Comparison of ENCODE assay signal across 10 cellular contexts in genomic region chr4:163330828-163331628, GRCh38. TPM values are rescaled to one million over a fixed set of nuclear protein-coding genes. Genes with fewer than 3 reads are reported as not detected.
DNase-seq lines count a peak whose midpoint lies in the region; ATAC-seq, FAIRE-seq and TF ChIP-seq lines count a peak whose summit lies in the region.
"Had no signal": no experiment of that assay in that cellular context is flagged by ENCODE, and none has a peak within 500 bp of the region (broad histone marks: within the 10 kb centered on the region; RNA-seq: fewer than 3 reads in every experiment).

No MANE protein-coding gene starts in this region.

- 19% methylated on average over 16 of the region's 16 CpGs for WGBS in prostate gland

- intact Hi-C loops in kidney (cut with DNase I), result no loop called here
- intact Hi-C loops in prostate gland (cut with DNase I), result loop anchor here (5.0 kb wide), 1 partner anchor 834 kb away; no protein-coding TSS in a partner anchor

- no peak for FAIRE-seq in kidney (lab: Jason Lieb, UNC)

- H3K27ac ChIP-seq in kidney (ENCODE audit: low read depth in 2 of 2, low read length in 2 of 2), result peak overlapping the region; percentile 53 to 62
- no peak overlapping the region for H3K27ac ChIP-seq in prostate gland
- H3K27ac ChIP-seq in CD8-positive, alpha-beta memory T cell (ENCODE audit: low read depth, low read length), result no peak overlapping the region

- ATAC-seq in activated naive CD8-positive, alpha-beta T cell treated with anti-CD3 and anti-CD28 coated beads, Interleukin-2, amount 10 ng/mL, durations not matched to agents 7 days and 5 days (ENCODE audit: low read depth), result no peak
- no peak for ATAC-seq in HG02970 (IDR thresholded peaks at IDR 0.05; ENCODE audit: low FRiP score, unreplicated experiment)
- ATAC-seq in stimulated activated naive CD8-positive, alpha-beta T cell treated with anti-CD3 and anti-CD28 coated beads, Interleukin-15, Interleukin-2, amounts not matched to agents 100 U/mL and 50 U/mL, for 24 hours, result no peak

- H3K4me1 Mint-ChIP-seq in activated naive CD8-positive, alpha-beta T cell treated with anti-CD3 and anti-CD28 coated beads, Interleukin-2, amount 10 ng/mL, durations not matched to agents 7 days and 5 days, result peaks cover 12% of the 10 kb centered on the region
- H3K4me1 Mint-ChIP-seq in CD8-positive, alpha-beta memory T cell, result peaks cover 11 to 16% (median 11%) of the 10 kb centered on the region in 3 donors

- H3K36me3 ChIP-seq in ES-I3 (ENCODE audit: insufficient read depth, low read length) (no peaks in the 10 kb centered on the region), kidney (ENCODE audit: control insufficient read depth in 1 of 2, insufficient read depth in 2 of 2, low read length in 2 of 2) (no peaks in the 10 kb centered on the region), prostate gland (no peaks in the 10 kb centered on the region)
- H3K36me3 ChIP-seq in CD8-positive, alpha-beta memory T cell (ENCODE audit: insufficient read depth, low read length), result no peaks in the 10 kb centered on the region

- no peak for TF ChIP-seq CTCF in kidney (IDR thresholded peaks at IDR 0.05; ENCODE audit: borderline replicate concordance, extremely low read depth, insufficient read depth)
- no peak for TF ChIP-seq CTCF in prostate gland (IDR thresholded peaks at IDR 0.05)

- peak overlapping the region; percentile 25 for H3K4me3 Mint-ChIP-seq in activated naive CD8-positive, alpha-beta T cell treated with anti-CD3 and anti-CD28 coated beads, Interleukin-2, amount 10 ng/mL, durations not matched to agents 7 days and 5 days
- peak overlapping the region in 3 of 7 donors; percentile 3 to 55 (median 27) for H3K4me3 Mint-ChIP-seq in CD8-positive, alpha-beta memory T cell

- CTCF ChIA-PET in CD8-positive, alpha-beta memory T cell (lab: Charles Lee), result no interaction called here

- DNase-seq in activated naive CD8-positive, alpha-beta T cell treated with anti-CD3 and anti-CD28 coated beads, Interleukin-2, amount 10 ng/mL, durations not matched to agents 7 days and 5 days, result no peak
- DNase-seq in kidney, result peak; percentile 83
- DNase-seq in prostate gland (ENCODE audit: low spot score), result no peak
- no peak for DNase-seq in CD8-positive, alpha-beta memory T cell
- no peak for DNase-seq in stimulated activated naive CD8-positive, alpha-beta T cell treated with anti-CD3 and anti-CD28 coated beads, Interleukin-15, Interleukin-2, amounts not matched to agents 100 U/mL and 50 U/mL, for 24 hours
- DNase-seq in activated effector memory CD4-positive, alpha-beta T cell treated with anti-CD3 and anti-CD28 coated beads, Interleukin-2, amount 50 U/mL, for 16 hours, result no peak
- DNase-seq: COR-L47; stimulated activated CD4-positive, alpha-beta T cell treated with anti-CD3 and anti-CD28 coated beads, Interleukin-2, amount 100 ng/mL, for 48 hours had no signal

- no peaks in the 10 kb centered on the region for H3K27me3 ChIP-seq in prostate gland (replicated peaks; ENCODE audit: insufficient read depth)
- no peaks in the 10 kb centered on the region for H3K27me3 ChIP-seq in CD8-positive, alpha-beta memory T cell (ENCODE audit: insufficient read depth, low read length, poor library complexity, severe bottlenecking)

- H3K9ac ChIP-seq in ES-I3 (ENCODE audit: low read depth, low read length) (peak overlapping the region; percentile 50; the same call in 1 of the 2 replicates), kidney (ENCODE audit: low read length in 2 of 2) (peak overlapping the region; percentile 67 to 83)

- H3K36me3 Mint-ChIP-seq in activated naive CD8-positive, alpha-beta T cell treated with anti-CD3 and anti-CD28 coated beads, Interleukin-2, amount 10 ng/mL, durations not matched to agents 7 days and 5 days, result no peaks in the 10 kb centered on the region
- no peaks in the 10 kb centered on the region for H3K36me3 Mint-ChIP-seq in CD8-positive, alpha-beta memory T cell

- H3K4me1 ChIP-seq in ES-I3 (ENCODE audit: insufficient read depth, low read length), result no peaks in the 10 kb centered on the region
- no peaks in the 10 kb centered on the region for H3K4me1 ChIP-seq in kidney (ENCODE audit: control insufficient read depth in 1 of 2, insufficient read depth in 1 of 2, low read depth in 1 of 2, low read length in 2 of 2)
- H3K4me1 ChIP-seq in prostate gland (replicated peaks), result no peaks in the 10 kb centered on the region
- peaks cover 4% of the 10 kb centered on the region for H3K4me1 ChIP-seq in CD8-positive, alpha-beta memory T cell (ENCODE audit: insufficient read depth, low read length)

- H3K9me3 Mint-ChIP-seq in activated naive CD8-positive, alpha-beta T cell treated with anti-CD3 and anti-CD28 coated beads, Interleukin-2, amount 10 ng/mL, durations not matched to agents 7 days and 5 days, result no peaks in the 10 kb centered on the region
- peaks cover 0 to 2% (median 0%) of the 10 kb centered on the region in 5 donors for H3K9me3 Mint-ChIP-seq in CD8-positive, alpha-beta memory T cell

- no peak for TF ChIP-seq POLR2A in prostate gland (IDR thresholded peaks at IDR 0.05)

- H3K27ac Mint-ChIP-seq in activated naive CD8-positive, alpha-beta T cell treated with anti-CD3 and anti-CD28 coated beads, Interleukin-2, amount 10 ng/mL, durations not matched to agents 7 days and 5 days, result no peak overlapping the region
- H3K27ac Mint-ChIP-seq in CD8-positive, alpha-beta memory T cell, result no peak overlapping the region

- POLR2A ChIA-PET in activated naive CD8-positive, alpha-beta T cell treated with anti-CD3 and anti-CD28 coated beads, Interleukin-2, amount 10 ng/mL, durations not matched to agents 7 days and 5 days (lab: Charles Lee), result no interaction called here
- POLR2A ChIA-PET in CD8-positive, alpha-beta memory T cell (lab: Charles Lee), result no interaction called here

- H3K4me3 ChIP-seq in kidney (ENCODE audit: low read length in 2 of 2) (peak overlapping the region; percentile 92 to 93), prostate gland (peak overlapping the region; percentile 35 to 47)
- no peak overlapping the region for H3K4me3 ChIP-seq in CD8-positive, alpha-beta memory T cell (ENCODE audit: low read length)

- peaks cover 47% of the 10 kb centered on the region for H3K27me3 Mint-ChIP-seq in activated naive CD8-positive, alpha-beta T cell treated with anti-CD3 and anti-CD28 coated beads, Interleukin-2, amount 10 ng/mL, durations not matched to agents 7 days and 5 days
- H3K27me3 Mint-ChIP-seq in CD8-positive, alpha-beta memory T cell, result peaks cover 22 to 55% of the 10 kb centered on the region in 2 donors

- no peaks in the 10 kb centered on the region for H3K9me3 ChIP-seq in ES-I3 (ENCODE audit: control insufficient read depth, insufficient read depth, low read length)
- H3K9me3 ChIP-seq in kidney (ENCODE audit: control insufficient read depth in 1 of 2, low read length in 2 of 2), result no peaks in the 10 kb centered on the region
- H3K9me3 ChIP-seq in prostate gland, result no peaks in the 10 kb centered on the region
- H3K9me3 ChIP-seq in CD8-positive, alpha-beta memory T cell (ENCODE audit: low read length), result no peaks in the 10 kb centered on the region

RNA-seq across cellular contexts. Expression of gene NPY1R, which starts 1.4 kb away (rescaled TPM):
- total RNA-seq in activated naive CD8-positive, alpha-beta T cell treated with anti-CD3 and anti-CD28 coated beads, Interleukin-2, amount 10 ng/mL, durations not matched to agents 7 days and 5 days, result not detected
- total RNA-seq in kidney (32.9 TPM), prostate gland (1 to 10 TPM; 1.4 to 9.5 TPM)
- 19.2 TPM for polyA plus RNA-seq in kidney (ENCODE audit: insufficient read depth, low read depth, low replicate concordance)
- not detected for total RNA-seq in CD8-positive, alpha-beta memory T cell
- not detected for polyA plus RNA-seq in CD8-positive, alpha-beta memory T cell

RNA-seq across cellular contexts. Expression of gene NPY5R, which starts 12.7 kb away (rescaled TPM):
- not detected for total RNA-seq in activated naive CD8-positive, alpha-beta T cell treated with anti-CD3 and anti-CD28 coated beads, Interleukin-2, amount 10 ng/mL, durations not matched to agents 7 days and 5 days
- total RNA-seq in kidney (3.0 TPM), prostate gland (under 1 TPM in 1 of 2 donors, not detected in 1; 0.40 TPM)
- polyA plus RNA-seq in kidney (ENCODE audit: insufficient read depth, low read depth, low replicate concordance), result 1.2 TPM
- not detected for total RNA-seq in CD8-positive, alpha-beta memory T cell
- polyA plus RNA-seq in CD8-positive, alpha-beta memory T cell, result not detected

Comparison
In these comparisons a context has a peak if more than half of its experiments do, and no peak if none do; other contexts are left out.
1. H3K27ac ChIP-seq: peak in kidney (2 of 2); none in prostate gland (0 of 2) and CD8-positive, alpha-beta memory T cell (single experiment).